In genomic region chr12:6946033-6946919, GRCh38 we compare ENCODE assay signal across 8 cellular contexts. TPM values are rescaled to one million over a fixed set of nuclear protein-coding genes. Genes with fewer than 3 reads are reported as not detected.
DNase-seq lines count a peak whose midpoint lies in the region; ATAC-seq and TF ChIP-seq lines count a peak whose summit lies in the region.

No MANE protein-coding gene starts in this region.

- H2AFZ ChIP-seq in HCT116 (ENCODE audit: low read depth, low read length, poor library complexity, severe bottlenecking) = no peak overlapping the region

- H3K36me3 ChIP-seq in HCT116 (ENCODE audit: control insufficient read depth in 1 of 2, insufficient read depth in 2 of 2, low read length in 2 of 2) (no peaks in the 10 kb centered on the region; a peak in 1 of 4 replicates), iPS-18a (ENCODE audit: control insufficient read depth, low read depth, low read length) (peaks cover 3% of the 10 kb centered on the region)

- H3K9me3 Mint-ChIP-seq in activated naive CD4-positive, alpha-beta T cell treated with anti-CD3 and anti-CD28 coated beads for 36 hours = no peaks in the 10 kb centered on the region

- RAD21 ChIA-PET in HCT116 (lab: Charles Lee; ENCODE audit: low non-redundant PET in 1 of 2, low total read pairs in 2 of 2, uncharacterized antibody in 2 of 2, unreplicated experiment in 2 of 2) = interaction anchor here (0.9 to 2.8 kb wide), 9 partner anchors 16 to 198 kb away, joined by 3 to 22 read pairs (median 4); partner anchors contain the start of gene C1RL (in 2 of the 2)

- TF ChIP-seq POLR2A in HCT116 (IDR thresholded peaks at IDR 0.05; ENCODE audit: borderline replicate concordance, extremely low read depth, insufficient read depth, insufficient read length) = peak; percentile 95

- H3K4me1 ChIP-seq in HCT116 (ENCODE audit: control insufficient read depth in 1 of 2, insufficient read depth in 2 of 2, low read length in 2 of 2) (peaks cover 29 to 76% of the 10 kb centered on the region in 2 experiments), iPS-18a (ENCODE audit: control insufficient read depth, low read depth, low read length) (peaks cover 23% of the 10 kb centered on the region)

- ATAC-seq in HCT116 (peak; percentile 77), HG03159 (IDR thresholded peaks at IDR 0.05; ENCODE audit: unreplicated experiment) (no peak)

- BruUV-seq in HCT116 (replicated peaks; lab: Mats Ljungman, UMichigan) = no TSS peak

- H3K9ac ChIP-seq in HCT116 (ENCODE audit: low read length) = peak overlapping the region; percentile 88
- H3K9ac ChIP-seq in iPS-18a (ENCODE audit: low read length) = peak overlapping the region; percentile 8

- TF ChIP-seq CTCF in HCT116 (IDR thresholded peaks at IDR 0.05 in 2 of 3, conservative IDR thresholded peaks at IDR 0.05 in 1 of 3; ENCODE audit: borderline replicate concordance in 1 of 3, insufficient read depth in 1 of 3, low read depth in 2 of 3, low read length in 2 of 3) = no peak

- H3K36me3 Mint-ChIP-seq in activated naive CD4-positive, alpha-beta T cell treated with anti-CD3 and anti-CD28 coated beads for 36 hours (ENCODE audit: low read depth) = peaks cover 14% of the 10 kb centered on the region

- H3K27ac Mint-ChIP-seq in activated naive CD4-positive, alpha-beta T cell treated with anti-CD3 and anti-CD28 coated beads for 36 hours = peak overlapping the region; percentile 93

- H3K4me2 ChIP-seq in HCT116 (ENCODE audit: low read length) = peak overlapping the region; percentile 92

- H3K9me3 ChIP-seq in HCT116 (ENCODE audit: control insufficient read depth in 1 of 2, insufficient read depth in 1 of 2, low read depth in 1 of 2, low read length in 2 of 2) = no peaks in the 10 kb centered on the region
- H3K9me3 ChIP-seq in iPS-18a (ENCODE audit: control insufficient read depth, low read depth, low read length) = no peaks in the 10 kb centered on the region

- POLR2A ChIA-PET in HCT116 (lab: Charles Lee) = interaction anchor here (0.6 to 7.7 kb wide), 18 partner anchors 9 to 691 kb away, joined by 3 to 269 read pairs (median 8); partner anchors contain the start of genes ATN1, C1RL, CDCA3 and SPSB2

- CTCF ChIA-PET in HCT116 (lab: Charles Lee) = interaction anchor here (0.6 to 6.1 kb wide), 12 partner anchors 8 to 199 kb away, joined by 3 to 101 read pairs (median 7); partner anchors contain the start of genes C1RL, LPCAT3 and SPSB2
- CTCF ChIA-PET in activated naive CD4-positive, alpha-beta T cell treated with anti-CD3 and anti-CD28 coated beads for 36 hours (lab: Charles Lee) = interaction anchor here (0.8 to 11.8 kb wide), 10 partner anchors 8 to 166 kb away, joined by 3 to 397 read pairs (median 8); partner anchors contain the start of genes C1RL and SPSB2

- no peaks in the 10 kb centered on the region for H3K27me3 ChIP-seq in HCT116 (ENCODE audit: insufficient read depth, low read length)
- H3K27me3 ChIP-seq in iPS-18a (ENCODE audit: control insufficient read depth, insufficient read depth, low read length) = no peaks in the 10 kb centered on the region

- H3K27me3 Mint-ChIP-seq in activated naive CD4-positive, alpha-beta T cell treated with anti-CD3 and anti-CD28 coated beads for 36 hours (ENCODE audit: low read depth) = no peaks in the 10 kb centered on the region

- H3K4me1 Mint-ChIP-seq in activated naive CD4-positive, alpha-beta T cell treated with anti-CD3 and anti-CD28 coated beads for 36 hours (ENCODE audit: low read depth) = peaks cover 61% of the 10 kb centered on the region

- H4K20me1 ChIP-seq in HCT116 (ENCODE audit: insufficient read depth) = no peaks in the 10 kb centered on the region

- peaks cover 16% of the 10 kb centered on the region for H3K79me2 ChIP-seq in HCT116 (ENCODE audit: insufficient read depth, low read length)

- peak; percentile 95 for DNase-seq in DMS79 (lab: John Stamatoyannopoulos, UW)
- peak; percentile 96 for DNase-seq in HCT116 (ENCODE audit: low read depth, low spot score)
- peak; percentile 89 for DNase-seq in NCI-H510A treated with DMSO at 0.1 percent for 48 hours (lab: John Stamatoyannopoulos, UW)
- peak; percentile 88 for DNase-seq in activated naive CD4-positive, alpha-beta T cell treated with anti-CD3 and anti-CD28 coated beads for 36 hours
- DNase-seq in stimulated activated CD4-positive, alpha-beta T cell treated with anti-CD3 and anti-CD28 coated beads, Interleukin-1b, Interleukin-23, amount 100 ng/mL, for 48 hours = peak; percentile 71
- DNase-seq in SK-N-DZ (ENCODE audit: low spot score) = no peak

- H3K4me3 Mint-ChIP-seq in activated naive CD4-positive, alpha-beta T cell treated with anti-CD3 and anti-CD28 coated beads for 36 hours = peak overlapping the region; percentile 94

- intact Hi-C loops in HCT116 (cut with micrococcal nuclease) = loop anchor here (1.0 to 10.0 kb wide), 3 partner anchors 15 to 691 kb away; no protein-coding TSS in a partner anchor
- intact Hi-C loops in activated naive CD4-positive, alpha-beta T cell treated with anti-CD3 and anti-CD28 coated beads for 36 hours (cut with micrococcal nuclease) = no loop called here

- H3K4me3 ChIP-seq in HCT116 (replicated peaks in 1 of 2; ENCODE audit: low read depth in 1 of 2, low read length in 2 of 2) (peak overlapping the region; percentile 71 to 78), iPS-18a (ENCODE audit: low read length) (peak overlapping the region; percentile 53)

- TF ChIP-seq RAD21 in HCT116 (IDR thresholded peaks at IDR 0.05; ENCODE audit: low read depth) = no peak

- H3K9me2 ChIP-seq in HCT116 (ENCODE audit: insufficient read depth) = no peaks in the 10 kb centered on the region

- H3K27ac ChIP-seq in HCT116 (ENCODE audit: low read depth, low read length) (peak overlapping the region; percentile 99), iPS-18a (ENCODE audit: low read length) (no peak overlapping the region)

TF ChIP-seq in HCT116, 20 proteins besides CTCF, POLR2A, EP300 and RAD21:
- TF ChIP-seq POLR2AphosphoS5 (IDR thresholded peaks at IDR 0.05; ENCODE audit: low read depth, low read length) (peak; percentile 96), TCF7L2 (IDR thresholded peaks at IDR 0.05; ENCODE audit: borderline replicate concordance, extremely low read depth, insufficient read depth, insufficient read length) (peak; percentile 33), ZFX (IDR thresholded peaks at IDR 0.05) (peak; percentile 74; the same call in 1 of the 2 replicates), SP1 (IDR thresholded peaks at IDR 0.05; ENCODE audit: low read depth) (no peak), CBX3 (IDR thresholded peaks at IDR 0.05; ENCODE audit: low read depth) (no peak), YY1 (IDR thresholded peaks at IDR 0.05; ENCODE audit: extremely low read depth, insufficient replicate concordance, low read depth, low read length) (peak; percentile 22)

RNA-seq across cellular contexts. Expression of gene C12orf57, which starts 2.5 kb away (rescaled TPM):
- 202 TPM for total RNA-seq in HCT116 (2021; ENCODE audit: unreplicated experiment)
- 409 and 485 TPM in 2 replicates for polyA plus RNA-seq in HCT116 (2012)
- 100 to 1,000 TPM; 242 to 245 TPM for total RNA-seq in activated naive CD4-positive, alpha-beta T cell treated with anti-CD3 and anti-CD28 coated beads for 36 hours
- 890 and 1,059 TPM in 2 replicates for polyA plus RNA-seq in SK-N-DZ (2014; cell fraction: cytosol; rRNA removed)
- 478 and 558 TPM in 2 replicates for polyA plus RNA-seq in SK-N-DZ (2014; cell fraction: nucleus; rRNA removed)

RNA-seq across cellular contexts. Expression of gene RNU7-1, which starts 2.7 kb away (rescaled TPM):
- not detected for total RNA-seq in HCT116 (2021; ENCODE audit: unreplicated experiment)
- not detected in 2 replicates for polyA plus RNA-seq in HCT116 (2012)
- not detected for total RNA-seq in activated naive CD4-positive, alpha-beta T cell treated with anti-CD3 and anti-CD28 coated beads for 36 hours
- polyA plus RNA-seq in SK-N-DZ (2014; cell fraction: cytosol; rRNA removed) = not detected in 2 replicates
- not detected in 2 replicates for polyA plus RNA-seq in SK-N-DZ (2014; cell fraction: nucleus; rRNA removed)

RNA-seq across cellular contexts. Expression of gene PTPN6, which starts 4.9 kb away (rescaled TPM):
- total RNA-seq in HCT116 (2021; ENCODE audit: unreplicated experiment) = 47.7 TPM
- 63.9 and 64.2 TPM in 2 replicates for polyA plus RNA-seq in HCT116 (2012)
- total RNA-seq in activated naive CD4-positive, alpha-beta T cell treated with anti-CD3 and anti-CD28 coated beads for 36 hours = 100 to 1,000 TPM; 334 to 348 TPM
- 0.48 and 0.64 TPM in 2 replicates for polyA plus RNA-seq in SK-N-DZ (2014; cell fraction: cytosol; rRNA removed)
- 1.1 and 1.3 TPM in 2 replicates for polyA plus RNA-seq in SK-N-DZ (2014; cell fraction: nucleus; rRNA removed)

RNA-seq across cellular contexts. Expression of gene ATN1, which starts 18.5 kb away (rescaled TPM):
- 104 TPM for total RNA-seq in HCT116 (2021; ENCODE audit: unreplicated experiment)
- 82.2 and 91.6 TPM in 2 replicates for polyA plus RNA-seq in HCT116 (2012)
- 10 to 100 TPM; 20.1 to 22.2 TPM for total RNA-seq in activated naive CD4-positive, alpha-beta T cell treated with anti-CD3 and anti-CD28 coated beads for 36 hours
- polyA plus RNA-seq in SK-N-DZ (2014; cell fraction: cytosol; rRNA removed) = 15.9 and 16.9 TPM in 2 replicates
- polyA plus RNA-seq in SK-N-DZ (2014; cell fraction: nucleus; rRNA removed) = 19.4 and 59.9 TPM in 2 replicates

RNA-seq across cellular contexts. Expression of gene PHB2, which starts 24.2 kb away (rescaled TPM):
- 466 TPM for total RNA-seq in HCT116 (2021; ENCODE audit: unreplicated experiment)
- polyA plus RNA-seq in HCT116 (2012) = 331 and 372 TPM in 2 replicates
- total RNA-seq in activated naive CD4-positive, alpha-beta T cell treated with anti-CD3 and anti-CD28 coated beads for 36 hours = 100 to 1,000 TPM; 389 to 392 TPM
- 713 and 811 TPM in 2 replicates for polyA plus RNA-seq in SK-N-DZ (2014; cell fraction: cytosol; rRNA removed)
- 771 and 835 TPM in 2 replicates for polyA plus RNA-seq in SK-N-DZ (2014; cell fraction: nucleus; rRNA removed)
